ENCODE assay signal across 10 cellular contexts in genomic region chr1:16143566-16144324, GRCh38. TPM values are rescaled to one million over a fixed set of nuclear protein-coding genes. Genes with fewer than 3 reads are reported as not detected.
DNase-seq lines count a peak whose midpoint lies in the region; TF ChIP-seq lines count a peak whose summit lies in the region.
"Had no signal": no experiment of that assay in that cellular context is flagged by ENCODE, and none has a peak within 500 bp of the region (broad histone marks: within the 10 kb centered on the region; RNA-seq: fewer than 3 reads in every experiment).

No MANE protein-coding gene starts in this region.

- no peaks in the 10 kb centered on the region for H3K9me3 ChIP-seq in ascending aorta
- no peaks in the 10 kb centered on the region for H3K9me3 ChIP-seq in tibial artery

- H3K27me3 ChIP-seq in ascending aorta (no peaks in the 10 kb centered on the region), tibial artery (no peaks in the 10 kb centered on the region)

- H3K4me1 ChIP-seq in ascending aorta (peaks cover 16 to 45% of the 10 kb centered on the region in 2 donors), tibial artery (peaks cover 0 to 83% (median 64%) of the 10 kb centered on the region in 4 donors)

- peak; percentile 96 for DNase-seq in HuH-7 (ENCODE audit: low spot score)
- no peak for DNase-seq in ascending aorta (ENCODE audit: low spot score in 2 of 2)
- peak; percentile 83 for DNase-seq in kidney tubule cell (ENCODE audit: low spot score)
- DNase-seq in tibial artery, result no peak
- no peak for DNase-seq in central memory CD4-positive, alpha-beta T cell
- DNase-seq in cerebellar cortex (ENCODE audit: low spot score), result no peak
- DNase-seq in MV-4-11 (lab: John Stamatoyannopoulos, UW), result no peak
- DNase-seq in ecto neural progenitor cell (ENCODE audit: low spot score), result no peak
- DNase-seq: Karpas-422 had no signal

- TF ChIP-seq CTCF in ascending aorta (IDR thresholded peaks at IDR 0.05) (no peak), tibial artery (IDR thresholded peaks at IDR 0.05) (no peak)

- H3K27ac ChIP-seq in ascending aorta (peak overlapping the region; percentile 84 to 94), tibial artery (peak overlapping the region; percentile 76)

- H3K4me3 ChIP-seq in ascending aorta (no peak overlapping the region), tibial artery (no peak overlapping the region)

- peaks cover 6 to 18% of the 10 kb centered on the region in 2 donors for H3K36me3 ChIP-seq in ascending aorta
- peaks cover 0 to 13% (median 10%) of the 10 kb centered on the region in 3 donors for H3K36me3 ChIP-seq in tibial artery

- intact Hi-C loops in ascending aorta (cut with DNase I), result loop anchor here (2.0 kb wide), 1 partner anchor 105 kb away; no protein-coding TSS in a partner anchor
- intact Hi-C loops in tibial artery (cut with DNase I; ENCODE audit: low total_unique reads), result loop anchor here (5.0 kb wide), 1 partner anchor 66 kb away; no protein-coding TSS in a partner anchor

RNA-seq across cellular contexts. Expression of gene EPHA2, which starts 12.1 kb away (rescaled TPM):
- total RNA-seq in ascending aorta, result 42.7 TPM
- total RNA-seq: activated T-helper 1 cell treated with anti-CD3 and anti-CD28 coated beads, Interleukin-12 subunit alpha, Interleukin-12 subunit beta, Interleukin-2, Interleukin-4 antibody, amounts not matched to agents 30 ng/mL and 10 ng/mL and 1 ng/mL, durations not matched to agents 14 hours and 24 hours and 36 hours had no signal

Comparison
In these comparisons a context has a peak if more than half of its experiments do, and no peak if none do; other contexts are left out.
1. DNase-seq: peak in HuH-7 (single experiment) and kidney tubule cell (single experiment); none in ascending aorta (0 of 2), tibial artery (0 of 2), central memory CD4-positive, alpha-beta T cell (single experiment), cerebellar cortex (single experiment), MV-4-11 (single experiment) and ecto neural progenitor cell (single experiment).